22 cellular contexts compared by ENCODE assay signal in the genomic region with DNA sequence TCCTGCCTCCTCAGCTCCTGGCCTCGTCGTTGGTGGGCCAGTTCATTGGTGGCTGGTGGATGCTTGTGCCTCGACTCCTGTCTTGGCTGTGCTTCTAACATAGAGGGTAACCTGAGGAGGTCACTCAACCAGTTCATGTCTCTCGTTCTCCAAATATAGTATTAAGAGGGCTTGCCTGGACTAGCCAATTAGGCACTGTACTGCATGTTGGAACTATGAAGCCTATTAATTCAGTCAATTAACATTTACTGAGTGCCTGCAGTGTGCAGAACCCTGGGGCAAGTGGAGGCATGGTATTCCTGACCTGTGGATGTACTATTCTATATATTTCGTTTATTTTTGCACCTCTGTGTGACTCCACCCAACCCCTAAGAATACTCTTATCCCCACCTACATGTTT.
"Had no signal": no experiment of that assay in that cellular context is flagged by ENCODE, and none has a peak within 500 bp of the region (broad histone marks: within the 10 kb centered on the region; RNA-seq: fewer than 3 reads in every experiment).

No MANE protein-coding gene starts in this region.

- H3K9me3 ChIP-seq: esophagus muscularis mucosa, heart left ventricle, tibial artery had no signal

- H3K36me3 ChIP-seq: esophagus muscularis mucosa, heart left ventricle, tibial artery, WERI-Rb-1 had no signal

- H3K9me3 Mint-ChIP-seq: activated naive CD4-positive, alpha-beta T cell treated with anti-CD3 and anti-CD28 coated beads, Interleukin-2, amount 50 U/mL, for 72 hours; activated T-cell treated with anti-CD3 and anti-CD28 coated beads, Interleukin-2, amount 50 U/mL, for 24 hours; dendritic cell treated with granulocyte-macrophage colony-stimulating factor and Interleukin-4, amounts not matched to agents 40 ng/mL and 50 ng/mL, for 4 days; natural killer cell; stimulated activated naive CD8-positive, alpha-beta T cell treated with anti-CD3 and anti-CD28 coated beads, Interleukin-15, Interleukin-2, amounts not matched to agents 100 ng/mL and 50 ng/mL, for 24 hours had no signal

- H3K4me3 ChIP-seq: esophagus muscularis mucosa, heart left ventricle, lung, tibial artery had no signal

- H3K4me1 Mint-ChIP-seq: natural killer cell had no signal

- H3K27me3 ChIP-seq: esophagus muscularis mucosa, heart left ventricle, tibial artery had no signal

- H3K4me3 Mint-ChIP-seq: activated T-cell treated with anti-CD3 and anti-CD28 coated beads, Interleukin-2, amount 50 U/mL, for 24 hours; activated T-helper 17 cell treated with anti-CD3 and anti-CD28 coated beads, Interleukin-2, amount 50 U/mL, for 72 hours; brain; dendritic cell treated with granulocyte-macrophage colony-stimulating factor and Interleukin-4, amounts not matched to agents 40 ng/mL and 50 ng/mL, for 4 days; natural killer cell; stimulated activated naive CD8-positive, alpha-beta T cell treated with anti-CD3 and anti-CD28 coated beads, Interleukin-15, Interleukin-2, amounts not matched to agents 100 ng/mL and 50 ng/mL, for 24 hours had no signal

- H3K27ac Mint-ChIP-seq: activated naive CD4-positive, alpha-beta T cell treated with anti-CD3 and anti-CD28 coated beads, Interleukin-2, amount 50 U/mL, for 72 hours; activated T-cell treated with anti-CD3 and anti-CD28 coated beads, Interleukin-2, amount 50 U/mL, for 24 hours; activated T-helper 17 cell treated with anti-CD3 and anti-CD28 coated beads, Interleukin-2, amount 50 U/mL, for 72 hours; dendritic cell treated with granulocyte-macrophage colony-stimulating factor and Interleukin-4, amounts not matched to agents 40 ng/mL and 50 ng/mL, for 4 days; natural killer cell; stimulated activated naive CD8-positive, alpha-beta T cell treated with anti-CD3 and anti-CD28 coated beads, Interleukin-15, Interleukin-2, amounts not matched to agents 100 ng/mL and 50 ng/mL, for 24 hours had no signal

- H3K36me3 Mint-ChIP-seq: natural killer cell had no signal

- H3K27ac ChIP-seq: esophagus muscularis mucosa, tibial artery, WERI-Rb-1 had no signal

- DNase-seq: activated CD8-positive, alpha-beta memory T cell treated with anti-CD3 and anti-CD28 coated beads for 24 hours; activated CD8-positive, alpha-beta memory T cell treated with anti-CD3 and anti-CD28 coated beads, Interleukin-2, amount 50 U/mL, for 4 hours; activated T-cell treated with anti-CD3 and anti-CD28 coated beads, Interleukin-2, amount 50 U/mL, for 24 hours; aorta; caudate nucleus; effector CD8-positive, alpha-beta T cell; heart left ventricle; midbrain; natural killer cell; retina; stimulated activated CD4-positive, alpha-beta T cell treated with anti-CD3 and anti-CD28 coated beads, Interleukin-4, amount 100 ng/mL, for 24 hours; substantia nigra; T-helper 1 cell; tibial artery; WERI-Rb-1 had no signal
